ENCODE assay signal across 1 cellular context in the genomic region with DNA sequence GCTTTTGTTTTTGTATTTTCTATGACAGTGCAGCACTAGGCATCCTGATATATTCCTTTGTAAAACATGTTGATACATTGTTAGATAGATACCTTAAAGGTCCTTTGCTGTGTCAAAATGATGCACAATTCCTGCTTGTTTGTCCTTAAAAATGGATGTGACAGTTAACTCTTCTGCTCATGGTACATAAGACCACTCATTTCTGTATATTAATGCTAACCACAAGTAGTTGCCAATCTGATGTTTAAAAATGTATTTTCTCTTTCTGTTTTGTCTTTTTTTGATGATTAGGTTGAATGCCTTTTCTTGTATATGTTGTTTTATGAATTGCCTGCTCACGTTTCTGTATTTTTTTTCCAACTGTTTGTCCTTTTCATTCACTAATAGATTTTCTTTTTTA.
TF ChIP-seq lines count a peak whose summit lies in the region.

No MANE protein-coding gene starts in this region.

TF ChIP-seq in GM23338, 12 proteins besides CTCF, POLR2A, EP300 and RAD21 (continued from another document):
- TF ChIP-seq ZNF462 (CRISPR knock-in tag; IDR thresholded peaks at IDR 0.05) (no peak), EZH2phosphoT487 (IDR thresholded peaks at IDR 0.05; ENCODE audit: unreplicated experiment) (no peak), ZNF331 (CRISPR knock-in tag; IDR thresholded peaks at IDR 0.05; ENCODE audit: low read depth) (no peak), NANOG (IDR thresholded peaks at IDR 0.05; ENCODE audit: borderline replicate concordance) (no peak)
